In genomic region chr3:160084998-160085397, GRCh38 we compare ENCODE assay signal across 21 cellular contexts.
DNase-seq lines count a peak whose midpoint lies in the region; ATAC-seq and TF ChIP-seq lines count a peak whose summit lies in the region.
"Had no signal": no experiment of that assay in that cellular context is flagged by ENCODE, and none has a peak within 500 bp of the region (broad histone marks: within the 10 kb centered on the region; RNA-seq: fewer than 3 reads in every experiment).

No MANE protein-coding gene starts in this region.

- H3K4me3 ChIP-seq in PC-3 (ENCODE audit: low read length): no peak overlapping the region
- no peak overlapping the region for H3K4me3 ChIP-seq in epithelial cell of esophagus (ENCODE audit: low read length)
- H3K4me3 ChIP-seq: BLaER1 treated with 17β-estradiol and CSF1 and Interleukin-3, amounts not matched to agents 10 nM and 100 nM; SJCRH30 had no signal

- H3F3A ChIP-seq in PC-3 (ENCODE audit: low read length, unreplicated experiment): no peaks in the 10 kb centered on the region

- POLR2A ChIA-PET in PC-3 (lab: Charles Lee; ENCODE audit: unreplicated experiment): interaction anchor here (0.6 kb wide), 1 partner anchor 21 kb away, joined by 3 read pairs; no protein-coding TSS in a partner anchor

- intact Hi-C loops in PC-3 (cut with micrococcal nuclease): no loop called here

- no peaks in the 10 kb centered on the region for H3K9me2 ChIP-seq in PC-3 (replicated peaks; ENCODE audit: low read length)

- H3K27me3 ChIP-seq in PC-3 (ENCODE audit: low read length): no peaks in the 10 kb centered on the region
- H3K27me3 ChIP-seq: BLaER1 treated with 17β-estradiol and CSF1 and Interleukin-3, amounts not matched to agents 10 nM and 100 nM; SJCRH30 had no signal

- peak overlapping the region; percentile 63 for H3K27ac ChIP-seq in PC-3 (ENCODE audit: low read length)
- H3K27ac ChIP-seq: BLaER1 treated with 17β-estradiol and CSF1 and Interleukin-3, amounts not matched to agents 10 nM and 100 nM; SJCRH30 had no signal

- CTCF ChIA-PET in PC-3 (lab: Charles Lee): no interaction called here

- no TSS peak for BruUV-seq in PC-3 (replicated peaks; lab: Mats Ljungman, UMichigan)

- H4K20me1 ChIP-seq in PC-3 (ENCODE audit: low read length): no peaks in the 10 kb centered on the region
- H4K20me1 ChIP-seq: BLaER1 treated with 17β-estradiol and CSF1 and Interleukin-3, amounts not matched to agents 10 nM and 100 nM had no signal

- ATAC-seq in PC-3: peak; percentile 55
- ATAC-seq: HCT116, HepG2, Panc1, SK-N-SH treated with all-trans-retinoic acid at 6 μM for 48 hours had no signal

- no peaks in the 10 kb centered on the region for H3K9me3 ChIP-seq in PC-3 (ENCODE audit: low read length)
- H3K9me3 ChIP-seq: SJCRH30 had no signal

- H2AFZ ChIP-seq in PC-3 (ENCODE audit: low read length): no peak overlapping the region

- H3K36me3 ChIP-seq in PC-3 (ENCODE audit: low read depth, low read length): no peaks in the 10 kb centered on the region
- H3K36me3 ChIP-seq: BLaER1 treated with 17β-estradiol and CSF1 and Interleukin-3, amounts not matched to agents 10 nM and 100 nM; SJCRH30 had no signal

- H3K9ac ChIP-seq in PC-3 (ENCODE audit: low read length): no peak overlapping the region
- H3K9ac ChIP-seq: BLaER1 treated with 17β-estradiol and CSF1 and Interleukin-3, amounts not matched to agents 10 nM and 100 nM had no signal

- DNase-seq in HPDE6-E6E7 (ENCODE audit: extremely low spot score) (peak; percentile 55), PC-3 (peak; percentile 80), epithelial cell of esophagus (ENCODE audit: low read depth) (peak; percentile 92), kidney tubule cell (ENCODE audit: low spot score) (peak; percentile 22), foreskin melanocyte (no peak), EL (no peak), D341Med (ENCODE audit: low spot score) (no peak)
- DNase-seq: AML-193; CD4-positive, alpha-beta T cell; DMS79 treated with DMSO at 0.1 percent for 48 hours; Karpas-422; NCI-H1092; NCI-H1436; NCI-H1930; NCI-H526 treated with DMSO at 0.1 percent for 48 hours; SJCRH30 had no signal

- peaks cover 10% of the 10 kb centered on the region for H3K4me1 ChIP-seq in PC-3 (ENCODE audit: insufficient read depth, low read length)
- H3K4me1 ChIP-seq: BLaER1 treated with 17β-estradiol and CSF1 and Interleukin-3, amounts not matched to agents 10 nM and 100 nM; SJCRH30 had no signal

- H3K4me2 ChIP-seq in PC-3 (ENCODE audit: low read length): peak overlapping the region; percentile 14; the same call in 1 of the 2 replicates
- H3K4me2 ChIP-seq: BLaER1 treated with 17β-estradiol and CSF1 and Interleukin-3, amounts not matched to agents 10 nM and 100 nM had no signal

- H3K79me2 ChIP-seq in PC-3 (ENCODE audit: low read length): no peaks in the 10 kb centered on the region

- TF ChIP-seq CTCF in PC-3 (conservative IDR thresholded peaks at IDR 0.05; ENCODE audit: low read depth, low read length) (no peak), epithelial cell of esophagus (IDR thresholded peaks at IDR 0.05; ENCODE audit: insufficient read depth, low read depth, low read length, missing control alignments) (no peak)

Comparison
In these comparisons a context has a peak if more than half of its experiments do, and no peak if none do; other contexts are left out.
1. DNase-seq: peak in HPDE6-E6E7 (single experiment), PC-3 (single experiment), epithelial cell of esophagus (single experiment) and kidney tubule cell (single experiment); none in foreskin melanocyte (single experiment), EL (single experiment) and D341Med (single experiment).